ENCODE assay signal across 25 cellular contexts in genomic region chr1:20095564-20096434, GRCh38. TPM values are rescaled to one million over a fixed set of nuclear protein-coding genes. Genes with fewer than 3 reads are reported as not detected.
A peak's percentile ranks its signal among the peaks of the same experiment; 100 is the strongest.
DNase-seq lines count a peak whose midpoint lies in the region; ATAC-seq and TF ChIP-seq lines count a peak whose summit lies in the region.
"Had no signal": no experiment of that assay in that cellular context is flagged by ENCODE, and none has a peak within 500 bp of the region (broad histone marks: within the 10 kb centered on the region; RNA-seq: fewer than 3 reads in every experiment).

No MANE protein-coding gene starts in this region.

- intact Hi-C loops in Right ventricle myocardium superior (cut with DNase I) (loop anchor here (10.0 kb wide), 1 partner anchor 399 kb away; no protein-coding TSS in a partner anchor), heart right ventricle (cut with DNase I) (loop anchor here in 2 of 10 donors (5.0 to 10.0 kb wide), 2 partner anchors 101 to 118 kb away; partner anchors contain the start of gene PLA2G2A (in 1 of the 2)), uterus (cut with DNase I; ENCODE audit: low total_unique reads) (no loop called here), posterior cingulate gyrus (cut with DNase I) (no loop called here)

- H3K4me1 ChIP-seq in heart right ventricle (peaks cover 0 to 8% (median 0%) of the 10 kb centered on the region in 9 donors), gastroesophageal sphincter (peaks cover 0 to 21% (median 8%) of the 10 kb centered on the region in 3 donors), uterus (no peaks in the 10 kb centered on the region)

- H3K4me1 Mint-ChIP-seq in progenitor cell of endocrine pancreas (ENCODE audit: low read depth) = no peaks in the 10 kb centered on the region
- H3K4me1 Mint-ChIP-seq: central memory CD8-positive, alpha-beta T cell; stimulated activated naive CD8-positive, alpha-beta T cell treated with anti-CD3 and anti-CD28 coated beads, Interleukin-15, amount 100 ng/mL, for 72 hours had no signal

- no peaks in the 10 kb centered on the region for H3K36me3 Mint-ChIP-seq in progenitor cell of endocrine pancreas (ENCODE audit: insufficient read depth)
- H3K36me3 Mint-ChIP-seq: CD8-positive, alpha-beta T cell had no signal

- H3K36me3 ChIP-seq in heart right ventricle (peaks cover 0 to 12% (median 0%) of the 10 kb centered on the region in 9 donors), gastroesophageal sphincter (peaks cover 0 to 7% of the 10 kb centered on the region in 2 donors), uterus (no peaks in the 10 kb centered on the region)
- H3K36me3 ChIP-seq: upper lobe of left lung had no signal

- H3K27me3 ChIP-seq in heart right ventricle = no peaks in the 10 kb centered on the region
- H3K27me3 ChIP-seq in gastroesophageal sphincter = no peaks in the 10 kb centered on the region
- H3K27me3 ChIP-seq in uterus = no peaks in the 10 kb centered on the region
- H3K27me3 ChIP-seq: upper lobe of left lung had no signal

- H3K4me3 Mint-ChIP-seq in progenitor cell of endocrine pancreas (ENCODE audit: low read depth) = no peak overlapping the region
- H3K4me3 Mint-ChIP-seq: CD8-positive, alpha-beta T cell; central memory CD8-positive, alpha-beta T cell; stimulated activated naive CD8-positive, alpha-beta T cell treated with anti-CD3 and anti-CD28 coated beads, Interleukin-15, amount 100 ng/mL, for 72 hours had no signal

- H3K9me3 ChIP-seq in heart right ventricle = peaks cover 0 to 15% (median 0%) of the 10 kb centered on the region in 11 donors
- H3K9me3 ChIP-seq in gastroesophageal sphincter = peaks cover 0 to 3% (median 0%) of the 10 kb centered on the region in 3 donors
- no peaks in the 10 kb centered on the region for H3K9me3 ChIP-seq in uterus

- no peak for TF ChIP-seq CTCF in heart right ventricle (IDR thresholded peaks at IDR 0.05)
- no peak for TF ChIP-seq CTCF in gastroesophageal sphincter (IDR thresholded peaks at IDR 0.05)
- no peak for TF ChIP-seq CTCF in uterus (IDR thresholded peaks at IDR 0.05)
- no peak for TF ChIP-seq CTCF in progenitor cell of endocrine pancreas (IDR thresholded peaks at IDR 0.05; ENCODE audit: unreplicated experiment)

- 73 to 80% methylated on average over 5 of the region's 5 CpGs for WGBS in heart right ventricle, 2 donors
- 77 to 79% methylated on average over 4 of the region's 5 CpGs for WGBS in gastroesophageal sphincter (ENCODE audit: low coverage in 1 of 2), 2 donors

- H3K27ac ChIP-seq in heart right ventricle (no peak overlapping the region), gastroesophageal sphincter (peak overlapping the region in 2 of 4 donors; percentile 44 to 60), uterus (peak overlapping the region; percentile 6 to 16)
- H3K27ac ChIP-seq: KMS-11, upper lobe of left lung had no signal

- peaks cover 37% of the 10 kb centered on the region for H3K27me3 Mint-ChIP-seq in progenitor cell of endocrine pancreas

- TF ChIP-seq POLR2A in gastroesophageal sphincter (IDR thresholded peaks at IDR 0.05) (no peak), uterus (IDR thresholded peaks at IDR 0.05) (no peak)

- peaks cover 11% of the 10 kb centered on the region for H3K9me3 Mint-ChIP-seq in progenitor cell of endocrine pancreas (ENCODE audit: low read depth)
- H3K9me3 Mint-ChIP-seq: CD8-positive, alpha-beta T cell; central memory CD8-positive, alpha-beta T cell; stimulated activated naive CD8-positive, alpha-beta T cell treated with anti-CD3 and anti-CD28 coated beads, Interleukin-15, amount 100 ng/mL, for 72 hours had no signal

- ATAC-seq in Right ventricle myocardium superior (ENCODE audit: poor library complexity) (peak; percentile 3), heart right ventricle (no peak), gastroesophageal sphincter (peak; percentile 6), HG02885 (IDR thresholded peaks at IDR 0.05; ENCODE audit: poor library complexity, unreplicated experiment) (no peak)
- ATAC-seq: CD8-positive, alpha-beta T cell; left cardiac atrium; Panc1; SK-N-SH treated with all-trans-retinoic acid at 6 μM for 48 hours; stimulated activated naive CD8-positive, alpha-beta T cell treated with anti-CD3 and anti-CD28 coated beads, Interleukin-15, amount 100 ng/mL, for 72 hours had no signal

- no peak overlapping the region for H3K27ac Mint-ChIP-seq in progenitor cell of endocrine pancreas
- H3K27ac Mint-ChIP-seq: CD8-positive, alpha-beta T cell; stimulated activated naive CD8-positive, alpha-beta T cell treated with anti-CD3 and anti-CD28 coated beads, Interleukin-15, amount 100 ng/mL, for 72 hours had no signal

- TF ChIP-seq EP300 in gastroesophageal sphincter (IDR thresholded peaks at IDR 0.05) = no peak

- H3K4me3 ChIP-seq in heart right ventricle (no peak overlapping the region), gastroesophageal sphincter (no peak overlapping the region), uterus (no peak overlapping the region)
- H3K4me3 ChIP-seq: upper lobe of left lung had no signal

- DNase-seq in Right ventricle myocardium superior (no peak), heart right ventricle (no peak), NCI-H524 treated with DMSO at 0.1 percent for 48 hours (lab: John Stamatoyannopoulos, UW) (peak; percentile 22), uterus (no peak), progenitor cell of endocrine pancreas (ENCODE audit: low spot score, unreplicated experiment) (no peak), posterior cingulate gyrus (no peak)
- DNase-seq: activated CD4-positive, alpha-beta T cell treated with anti-CD3 and anti-CD28 coated beads for 1 hour; CD8-positive, alpha-beta T cell; effector CD8-positive, alpha-beta T cell; left cardiac atrium; NCI-H1436; NCI-H69; nucleus accumbens; stimulated activated CD4-positive, alpha-beta T cell treated with anti-CD3 and anti-CD28 coated beads, Interleukin-2, amount 100 ng/mL, for 24 hours; stimulated activated naive CD8-positive, alpha-beta T cell treated with anti-CD3 and anti-CD28 coated beads, Interleukin-15, amount 100 ng/mL, for 72 hours; T-helper 9 cell had no signal

RNA-seq across cellular contexts. Expression of gene PLA2G2D, which starts 23.5 kb away (rescaled TPM):
- not detected for total RNA-seq in Right ventricle myocardium superior
- 1 to 10 TPM in 1 of 10 donors, not detected in 9; 1.1 TPM for total RNA-seq in heart right ventricle
- polyA plus RNA-seq in heart right ventricle = not detected
- not detected for total RNA-seq in gastroesophageal sphincter
- total RNA-seq in uterus = not detected
- total RNA-seq in progenitor cell of endocrine pancreas = not detected in 2 replicates
- total RNA-seq: CD8-positive, alpha-beta T cell; Daoy; fibroblast of lung; left cardiac atrium had no signal
- polyA plus RNA-seq: fibroblast of lung had no signal

RNA-seq across cellular contexts. Expression of gene PLA2G5, which starts 25.8 kb away (rescaled TPM):
- total RNA-seq in Right ventricle myocardium superior = 56.7 TPM
- 10 to 100 TPM; 31.5 to 58.2 (median 49.3) TPM for total RNA-seq in heart right ventricle
- 100 to 1,000 TPM in 1 of 2 donors, 10 to 100 TPM in 1; 44.5 to 133 TPM for polyA plus RNA-seq in heart right ventricle
- 10 to 100 TPM in 3 of 4 donors, 1 to 10 TPM in 1; 8.8 to 47.1 (median 23.4) TPM for total RNA-seq in gastroesophageal sphincter
- 1 to 10 TPM in 1 of 4 donors, not detected in 3; 3.1 TPM for total RNA-seq in uterus
- not detected in 2 replicates for total RNA-seq in progenitor cell of endocrine pancreas
- total RNA-seq: CD8-positive, alpha-beta T cell; Daoy had no signal

RNA-seq across cellular contexts. Expression of gene PLA2G2F, which starts 43.3 kb away (rescaled TPM):
- total RNA-seq in Right ventricle myocardium superior = not detected
- not detected for total RNA-seq in heart right ventricle
- polyA plus RNA-seq in heart right ventricle = not detected
- total RNA-seq in gastroesophageal sphincter = not detected
- under 1 TPM in 1 of 4 donors, not detected in 3; 0.07 TPM for total RNA-seq in uterus
- not detected in 2 replicates for total RNA-seq in progenitor cell of endocrine pancreas
- total RNA-seq: CD8-positive, alpha-beta T cell; Daoy; fibroblast of lung; left cardiac atrium; upper lobe of left lung had no signal
- polyA plus RNA-seq: fibroblast of lung had no signal

Comparison
In these comparisons a context has a peak if more than half of its experiments do, and no peak if none do; other contexts are left out.
1. ATAC-seq: peak in Right ventricle myocardium superior (single experiment) and gastroesophageal sphincter (single experiment); none in heart right ventricle (0 of 8) and HG02885 (single experiment).
2. H3K27ac ChIP-seq: peak in uterus (2 of 2); none in heart right ventricle (0 of 10).